In the genomic region with DNA sequence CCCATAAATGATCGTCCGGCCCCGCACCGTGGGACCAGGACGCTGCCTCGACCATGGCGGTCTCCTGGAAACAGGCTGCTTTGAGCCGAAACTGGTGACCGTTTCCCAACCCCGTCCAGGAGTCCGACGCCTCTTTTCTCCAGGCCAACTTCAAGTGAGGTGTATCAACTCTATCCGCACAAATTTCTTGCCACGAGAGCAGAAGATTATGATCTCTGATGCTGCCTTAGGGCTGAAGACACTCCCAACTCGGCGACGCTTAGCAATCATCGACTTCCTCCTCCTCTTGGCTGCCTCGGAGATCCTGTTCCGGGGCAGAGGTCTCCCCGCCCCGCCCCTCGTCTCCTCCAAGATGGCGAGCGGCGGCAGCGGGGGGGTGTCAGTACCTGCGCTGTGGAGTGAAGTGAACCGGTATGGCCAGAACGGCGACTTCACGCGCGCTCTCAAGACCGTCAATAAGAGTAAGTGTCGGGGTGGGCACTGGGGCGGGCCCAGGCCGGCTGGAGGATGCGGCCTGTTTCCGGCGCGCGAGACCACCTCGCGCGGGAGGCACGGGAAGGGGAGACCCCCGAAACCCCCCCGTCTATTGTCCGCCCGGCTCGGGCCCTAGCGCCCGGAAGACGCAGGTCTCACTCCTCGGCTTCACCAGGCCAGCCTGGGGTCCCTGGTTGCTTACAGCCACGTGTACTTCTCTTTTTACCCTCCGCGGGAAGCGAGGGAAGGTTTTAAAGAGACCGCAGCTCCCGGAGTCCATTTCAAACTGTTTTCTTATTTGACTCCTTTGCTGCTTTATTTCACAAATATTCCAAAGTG, we compare ENCODE assay signal across 8 cellular contexts. TPM values are rescaled to one million over a fixed set of nuclear protein-coding genes. Genes with fewer than 3 reads are reported as not detected.
DNase-seq lines count a peak whose midpoint lies in the region; ATAC-seq, FAIRE-seq and TF ChIP-seq lines count a peak whose summit lies in the region.

TSS of gene SRP72 (plus strand) at position 334 of the 813 bp plus-strand sequence. CDS start at position 353, 19 bp downstream.

- H3K27ac ChIP-seq in heart right ventricle (peak within 1 kb of the TSS; percentile 49 to 93 (median 88)), upper lobe of right lung (peak within 1 kb of the TSS; percentile 92)

- H3K4me3 ChIP-seq in heart right ventricle, result peak within 1 kb of the TSS; percentile 83 to 99 (median 91)
- peak within 1 kb of the TSS; percentile 97 for H3K4me3 ChIP-seq in upper lobe of right lung

- peaks cover 5 to 47% (median 38%) of the 10 kb centered on the region in 9 donors for H3K4me1 ChIP-seq in heart right ventricle
- H3K4me1 ChIP-seq in upper lobe of right lung, result peaks cover 22% of the 10 kb centered on the region

- no peaks in the 10 kb centered on the region for H3K27me3 ChIP-seq in heart right ventricle
- H3K27me3 ChIP-seq in upper lobe of right lung, result no peaks in the 10 kb centered on the region

- DNase-seq in GM12891 (ENCODE audit: insufficient read length, low spot score) (peak; percentile 73), NCI-H1436 (lab: John Stamatoyannopoulos, UW) (peak; percentile 84), T-helper 1 cell (peak; percentile 84 to 91 (median 90)), amniotic epithelial cell (ENCODE audit: low read depth) (peak; percentile 92), heart right ventricle (peak; percentile 85 to 88), posterior vena cava (ENCODE audit: low spot score) (peak; percentile 96), upper lobe of right lung (peak; percentile 95)

- ATAC-seq in HG02798 (IDR thresholded peaks at IDR 0.05; ENCODE audit: poor library complexity, unreplicated experiment) (peak; percentile 97), heart right ventricle (peak; percentile 97 to 99 (median 98)), upper lobe of right lung (peak; percentile 99)

- H3K9me3 ChIP-seq in heart right ventricle (no peaks in the 10 kb centered on the region), upper lobe of right lung (no peaks in the 10 kb centered on the region)

- WGBS in heart right ventricle, 2 donors, result 1% methylated on average over 62 of the region's 62 CpGs

- TF ChIP-seq CTCF in heart right ventricle (IDR thresholded peaks at IDR 0.05) (no peak), upper lobe of right lung (IDR thresholded peaks at IDR 0.05) (no peak)

- H3K36me3 ChIP-seq in heart right ventricle (peaks cover 0 to 50% (median 20%) of the 10 kb centered on the region in 9 donors), upper lobe of right lung (peaks cover 24% of the 10 kb centered on the region)

- TF ChIP-seq POLR2A in GM12891 (IDR thresholded peaks at IDR 0.05; ENCODE audit: low read depth, low read length), result peak; percentile 91

- intact Hi-C loops in heart right ventricle (cut with DNase I) (loop anchor here in 3 of 10 donors (1.0 to 10.0 kb wide), 3 partner anchors 31 to 507 kb away; partner anchors contain the start of genes NOA1 (in 1 of the 3), PAICS (in 1 of the 3) and POLR2B (in 1 of the 3)), posterior vena cava (cut with DNase I) (no loop called here), upper lobe of right lung (cut with DNase I) (no loop called here)

- FAIRE-seq in GM12891 (lab: Jason Lieb, UNC), result peak; percentile 85

TF ChIP-seq in GM12891, 5 proteins besides CTCF, POLR2A, EP300 and RAD21:
- TF ChIP-seq POLR2AphosphoS5 (IDR thresholded peaks at IDR 0.05; ENCODE audit: low read depth, low read length), result peak; percentile 92
- TF ChIP-seq TAF1 (IDR thresholded peaks at IDR 0.05; ENCODE audit: low read depth, low read length), result peak; percentile 96
- 0 out of 2 replicates have a peak, but pooled peaks have one; percentile 15 for TF ChIP-seq POU2F2 (IDR thresholded peaks at IDR 0.05; ENCODE audit: low read depth, low read length)
- TF ChIP-seq PAX5 (IDR thresholded peaks at IDR 0.05; ENCODE audit: insufficient read depth, low read length, severe bottlenecking), result no peak
- peak; percentile 54 for TF ChIP-seq SPI1 (IDR thresholded peaks at IDR 0.05; ENCODE audit: low read depth, low read length)

RNA-seq across cellular contexts. Expression of gene SRP72, which starts in this region (rescaled TPM):
- 61.0 TPM for polyA plus RNA-seq in GM12891 (2012; ENCODE audit: low read depth, missing spikeins)
- total RNA-seq in heart right ventricle (10 to 100 TPM; 36.7 to 54.5 (median 41.8) TPM), posterior vena cava (10 to 100 TPM; 87.5 to 95.3 TPM), upper lobe of right lung (85.4 TPM)
- 10 to 100 TPM; 22.8 to 27.4 TPM for polyA plus RNA-seq in heart right ventricle

Comparison
In these comparisons a context has a peak if more than half of its experiments do, and no peak if none do; other contexts are left out.
1. Peak in every context shown above with its lines: DNase-seq, ATAC-seq, H3K4me3 ChIP-seq and H3K27ac ChIP-seq.